15 cellular contexts compared by ENCODE assay signal in the genomic region with DNA sequence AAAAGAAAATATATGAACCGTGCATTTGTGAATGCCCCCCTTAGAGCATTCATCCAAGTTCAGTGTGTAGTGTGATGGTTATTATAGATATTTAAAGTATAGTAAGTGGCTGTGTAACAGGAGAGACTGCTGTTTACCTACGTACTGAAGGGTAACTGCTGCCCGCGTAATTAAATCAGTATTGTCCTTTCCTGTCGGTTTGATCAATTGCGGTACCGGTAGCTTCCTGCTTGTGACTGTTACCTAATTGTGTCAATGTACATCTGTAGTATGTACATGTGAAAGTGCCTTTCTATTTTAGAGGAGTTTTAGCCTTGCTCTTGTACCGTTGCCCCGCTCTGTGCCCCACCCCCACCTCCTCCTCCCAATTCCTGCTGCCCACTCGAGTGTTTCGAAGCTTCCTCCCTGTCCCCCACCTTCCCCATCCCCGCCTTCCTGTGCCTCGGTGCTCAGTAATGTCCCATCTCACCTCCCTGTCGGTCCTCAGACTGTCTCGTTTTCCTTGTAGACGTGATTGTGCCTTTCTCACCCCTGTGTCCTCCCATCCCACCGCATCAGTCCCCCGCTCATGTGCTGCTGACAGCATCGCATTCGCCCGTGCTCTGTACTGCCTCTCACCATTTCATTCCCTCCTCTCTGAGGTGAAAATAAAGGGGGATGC.
DNase-seq lines count a peak whose midpoint lies in the region; ATAC-seq and TF ChIP-seq lines count a peak whose summit lies in the region.
"Had no signal": no experiment of that assay in that cellular context is flagged by ENCODE, and none has a peak within 500 bp of the region (broad histone marks: within the 10 kb centered on the region; RNA-seq: fewer than 3 reads in every experiment).

No MANE protein-coding gene starts in this region.

- H3K4me1 Mint-ChIP-seq in activated CD8-positive, alpha-beta memory T cell treated with anti-CD3 and anti-CD28 coated beads, Interleukin-2, amount 10 ng/mL, durations not matched to agents 7 days and 5 days = peaks cover 9% of the 10 kb centered on the region

- CTCF ChIA-PET in activated CD8-positive, alpha-beta memory T cell treated with anti-CD3 and anti-CD28 coated beads, Interleukin-2, amount 10 ng/mL, durations not matched to agents 7 days and 5 days (lab: Charles Lee) = no interaction called here

- no peaks in the 10 kb centered on the region for H3K36me3 Mint-ChIP-seq in activated CD8-positive, alpha-beta memory T cell treated with anti-CD3 and anti-CD28 coated beads, Interleukin-2, amount 10 ng/mL, durations not matched to agents 7 days and 5 days

- H3K9me3 Mint-ChIP-seq in activated CD8-positive, alpha-beta memory T cell treated with anti-CD3 and anti-CD28 coated beads, Interleukin-2, amount 10 ng/mL, durations not matched to agents 7 days and 5 days (ENCODE audit: low read depth) = no peaks in the 10 kb centered on the region

- TF ChIP-seq CTCF in choroid plexus epithelial cell (conservative IDR thresholded peaks at IDR 0.05; ENCODE audit: low read depth, low read length) = no peak

- no peak for DNase-seq in activated CD8-positive, alpha-beta memory T cell treated with anti-CD3 and anti-CD28 coated beads, Interleukin-2, amount 10 ng/mL, durations not matched to agents 7 days and 5 days
- no peak for DNase-seq in activated CD8-positive, alpha-beta memory T cell treated with anti-CD3 and anti-CD28 coated beads, Interleukin-2, amount 50 U/mL, for 4 hours
- DNase-seq in NCI-H345 treated with DMSO at 0.1 percent for 48 hours (lab: John Stamatoyannopoulos, UW; ENCODE audit: unreplicated experiment) (peak; percentile 60), choroid plexus epithelial cell (ENCODE audit: low read depth) (no peak), retina (peak; percentile 24), NCI-H2107 treated with DMSO at 0.1 percent for 48 hours (lab: John Stamatoyannopoulos, UW; ENCODE audit: unreplicated experiment) (no peak)
- no peak for DNase-seq in stimulated activated CD4-positive, alpha-beta T cell treated with anti-CD3 and anti-CD28 coated beads, Interleukin-1b, Interleukin-23, amount 100 ng/mL, for 48 hours
- DNase-seq: activated CD8-positive, alpha-beta memory T cell treated with anti-CD3 and anti-CD28 coated beads for 24 hours; DMS53; NCI-H1048; NCI-H524 treated with DMSO at 0.1 percent for 48 hours; T1000; upper lobe of left lung had no signal

- ATAC-seq in activated CD8-positive, alpha-beta memory T cell treated with anti-CD3 and anti-CD28 coated beads, Interleukin-2, amount 10 ng/mL, durations not matched to agents 7 days and 5 days = no peak
- ATAC-seq in GM21786 (IDR thresholded peaks at IDR 0.05; ENCODE audit: unreplicated experiment) = no peak

- H3K27me3 Mint-ChIP-seq in activated CD8-positive, alpha-beta memory T cell treated with anti-CD3 and anti-CD28 coated beads, Interleukin-2, amount 10 ng/mL, durations not matched to agents 7 days and 5 days = no peaks in the 10 kb centered on the region

- H3K4me3 ChIP-seq in choroid plexus epithelial cell (ENCODE audit: low read depth, low read length) = peak overlapping the region; percentile 20
- H3K4me3 ChIP-seq: coronary artery, upper lobe of left lung had no signal

- peak overlapping the region; percentile 38 for H3K4me3 Mint-ChIP-seq in activated CD8-positive, alpha-beta memory T cell treated with anti-CD3 and anti-CD28 coated beads, Interleukin-2, amount 10 ng/mL, durations not matched to agents 7 days and 5 days

- no peak overlapping the region for H3K27ac Mint-ChIP-seq in activated CD8-positive, alpha-beta memory T cell treated with anti-CD3 and anti-CD28 coated beads, Interleukin-2, amount 10 ng/mL, durations not matched to agents 7 days and 5 days

Comparison
In these comparisons a context has a peak if more than half of its experiments do, and no peak if none do; other contexts are left out.
1. DNase-seq: peak in NCI-H345 treated with DMSO at 0.1 percent for 48 hours (single experiment) and retina (single experiment); none in activated CD8-positive, alpha-beta memory T cell treated with anti-CD3 and anti-CD28 coated beads, Interleukin-2, amount 10 ng/mL, durations not matched to agents 7 days and 5 days (single experiment), activated CD8-positive, alpha-beta memory T cell treated with anti-CD3 and anti-CD28 coated beads, Interleukin-2, amount 50 U/mL, for 4 hours (single experiment), choroid plexus epithelial cell (single experiment), stimulated activated CD4-positive, alpha-beta T cell treated with anti-CD3 and anti-CD28 coated beads, Interleukin-1b, Interleukin-23, amount 100 ng/mL, for 48 hours (single experiment) and NCI-H2107 treated with DMSO at 0.1 percent for 48 hours (single experiment).